13 cellular contexts compared by ENCODE assay signal in genomic region chr3:187987919-187988318, GRCh38.
A peak's percentile ranks its signal among the peaks of the same experiment; 100 is the strongest.
DNase-seq lines count a peak whose midpoint lies in the region; ATAC-seq and TF ChIP-seq lines count a peak whose summit lies in the region.
"Had no signal": no experiment of that assay in that cellular context is flagged by ENCODE, and none has a peak within 500 bp of the region (broad histone marks: within the 10 kb centered on the region; RNA-seq: fewer than 3 reads in every experiment).

No MANE protein-coding gene starts in this region.

- H3K4me1 ChIP-seq in PC-9 (replicated peaks; ENCODE audit: insufficient read depth) (peaks cover 26% of the 10 kb centered on the region), psoas muscle (peaks cover 14% of the 10 kb centered on the region)

- ATAC-seq in GM18517 (IDR thresholded peaks at IDR 0.05; ENCODE audit: unreplicated experiment) (no peak), psoas muscle (no peak)

- peaks cover 16% of the 10 kb centered on the region; the same call in 1 of the 2 replicates for H3F3A ChIP-seq in PC-9 (ENCODE audit: insufficient read depth, low read depth)

- H3K4me2 ChIP-seq in PC-9 = 0 out of 2 replicates have a peak overlapping the region, but pooled peaks have one; percentile 37

- BruUV-seq in PC-9 (replicated peaks; lab: Mats Ljungman, UMichigan) = no TSS peak

- WGBS in psoas muscle, 3 donors = 95 to 97% (median 95%) methylated on average over 3 of the region's 3 CpGs

- H3K9me3 ChIP-seq in PC-9 (ENCODE audit: insufficient read depth, low read depth) = no peaks in the 10 kb centered on the region
- no peaks in the 10 kb centered on the region for H3K9me3 ChIP-seq in psoas muscle

- CTCF ChIA-PET in PC-9 (lab: Charles Lee) = no interaction called here

- DNase-seq in PC-9 (no peak), psoas muscle (no peak), HuH-7.5 (ENCODE audit: low spot score) (no peak), NCI-H2107 treated with DMSO at 0.1 percent for 48 hours (lab: John Stamatoyannopoulos, UW; ENCODE audit: unreplicated experiment) (no peak)
- DNase-seq in activated CD8-positive, alpha-beta memory T cell treated with anti-CD3 and anti-CD28 coated beads for 24 hours = peak; percentile 70
- DNase-seq in central memory CD4-positive, alpha-beta T cell = peak; percentile 57
- peak; percentile 40 to 69 for DNase-seq in stimulated activated CD8-positive, alpha-beta memory T cell treated with anti-CD3 and anti-CD28 coated beads, Interleukin-15, amount 100 ng/mL, for 4 hours (ENCODE audit: low read depth in 2 of 2)
- DNase-seq: amniotic stem cell, dermis blood vessel endothelial cell, kidney, MM.1S had no signal

- H2AFZ ChIP-seq in PC-9 = no peak overlapping the region

- H3K27me3 ChIP-seq in PC-9 (ENCODE audit: insufficient read depth, low read depth) (no peaks in the 10 kb centered on the region), psoas muscle (ENCODE audit: insufficient read depth in 3 of 3, low read length in 2 of 3) (no peaks in the 10 kb centered on the region)
- H3K27me3 ChIP-seq: BLaER1 treated with 17β-estradiol and CSF1 and Interleukin-3, amounts not matched to agents 10 nM and 100 nM had no signal

- POLR2A ChIA-PET in PC-9 (lab: Charles Lee; ENCODE audit: unreplicated experiment) = no interaction called here

- TF ChIP-seq CTCF in PC-9 (conservative IDR thresholded peaks at IDR 0.05) (no peak), psoas muscle (IDR thresholded peaks at IDR 0.05) (no peak)

- H3K79me2 ChIP-seq in PC-9 (ENCODE audit: low read depth) = no peaks in the 10 kb centered on the region

- H3K27ac ChIP-seq in PC-9 = peak overlapping the region; percentile 64; the same call in 1 of the 2 replicates
- H3K27ac ChIP-seq in psoas muscle = no peak overlapping the region

- no peaks in the 10 kb centered on the region for H4K20me1 ChIP-seq in PC-9 (ENCODE audit: insufficient read depth)
- H4K20me1 ChIP-seq: BLaER1 treated with 17β-estradiol and CSF1 and Interleukin-3, amounts not matched to agents 10 nM and 100 nM had no signal

- H3K4me3 ChIP-seq in PC-9 = no peak overlapping the region
- H3K4me3 ChIP-seq in psoas muscle = no peak overlapping the region
- H3K4me3 ChIP-seq: BLaER1 treated with 17β-estradiol and CSF1 and Interleukin-3, amounts not matched to agents 10 nM and 100 nM had no signal

- H3K9me2 ChIP-seq in PC-9 (ENCODE audit: insufficient read depth) = peaks cover 3% of the 10 kb centered on the region; the same call in 1 of the 2 replicates

- H3K36me3 ChIP-seq in PC-9 (ENCODE audit: low read depth) (no peaks in the 10 kb centered on the region), psoas muscle (ENCODE audit: insufficient read depth in 1 of 2, low read depth in 1 of 2) (no peaks in the 10 kb centered on the region)
- H3K36me3 ChIP-seq: BLaER1 treated with 17β-estradiol and CSF1 and Interleukin-3, amounts not matched to agents 10 nM and 100 nM had no signal

- intact Hi-C loops in PC-9 (cut with micrococcal nuclease; ENCODE audit: unreplicated experiment) = loop anchor here (2.0 kb wide), 1 partner anchor 75 kb away; no protein-coding TSS in a partner anchor
- intact Hi-C loops in psoas muscle (cut with DNase I) = no loop called here

Comparison
In these comparisons a context has a peak if more than half of its experiments do, and no peak if none do; other contexts are left out.
1. DNase-seq: peak in activated CD8-positive, alpha-beta memory T cell treated with anti-CD3 and anti-CD28 coated beads for 24 hours (single experiment), central memory CD4-positive, alpha-beta T cell (single experiment) and stimulated activated CD8-positive, alpha-beta memory T cell treated with anti-CD3 and anti-CD28 coated beads, Interleukin-15, amount 100 ng/mL, for 4 hours (2 of 2); none in PC-9 (0 of 2), psoas muscle (0 of 2), HuH-7.5 (single experiment) and NCI-H2107 treated with DMSO at 0.1 percent for 48 hours (single experiment).